14 cellular contexts compared by ENCODE assay signal in the genomic region with DNA sequence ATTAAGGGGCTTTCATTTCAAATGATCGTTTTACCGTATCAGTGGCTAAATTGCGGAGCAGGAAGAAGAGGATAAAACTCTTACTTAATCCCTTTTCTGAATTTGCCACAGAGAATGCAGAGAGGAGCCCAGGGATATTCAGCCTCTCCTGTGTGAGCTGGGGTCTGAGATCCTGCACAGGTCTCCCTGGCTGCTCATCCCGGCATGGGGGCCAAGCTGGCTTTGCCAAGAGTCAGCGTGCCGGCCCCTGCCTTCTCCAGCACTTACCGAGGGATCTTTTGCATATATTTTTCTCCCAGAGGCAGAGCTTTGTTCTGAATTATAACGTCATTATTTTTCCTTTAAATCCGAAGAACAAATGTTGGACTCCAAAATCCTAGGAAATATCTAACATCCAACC.
DNase-seq lines count a peak whose midpoint lies in the region; ATAC-seq and TF ChIP-seq lines count a peak whose summit lies in the region.
"Had no signal": no experiment of that assay in that cellular context is flagged by ENCODE, and none has a peak within 500 bp of the region (broad histone marks: within the 10 kb centered on the region; RNA-seq: fewer than 3 reads in every experiment).

No MANE protein-coding gene starts in this region.

- no peak for TF ChIP-seq POLR2A in gastrocnemius medialis (IDR thresholded peaks at IDR 0.05)

- no peak for TF ChIP-seq CTCF in WTC11 (IDR thresholded peaks at IDR 0.05)
- TF ChIP-seq CTCF in neural progenitor cell (IDR thresholded peaks at IDR 0.05), result no peak
- no peak for TF ChIP-seq CTCF in gastrocnemius medialis (IDR thresholded peaks at IDR 0.05 in 4 of 5, conservative IDR thresholded peaks at IDR 0.05 in 1 of 5)

- H3K36me3 ChIP-seq in H7 (replicated peaks; ENCODE audit: control insufficient read depth, insufficient read depth, low read length) (no peaks in the 10 kb centered on the region), neural progenitor cell (peaks cover 18% of the 10 kb centered on the region), gastrocnemius medialis (no peaks in the 10 kb centered on the region)
- H3K36me3 ChIP-seq: BLaER1 treated with 17β-estradiol and CSF1 and Interleukin-3, amounts not matched to agents 10 nM and 100 nM; HAP-1 had no signal

- H3K79me2 ChIP-seq in neural progenitor cell (ENCODE audit: low read depth), result no peaks in the 10 kb centered on the region

- H3K9me3 Mint-ChIP-seq in WTC11, result peaks cover 32% of the 10 kb centered on the region
- H3K9me3 Mint-ChIP-seq in neural progenitor cell, result peaks cover 12% of the 10 kb centered on the region

- H3K36me3 Mint-ChIP-seq in WTC11 (peaks cover 15% of the 10 kb centered on the region), neural progenitor cell (no peaks in the 10 kb centered on the region)
- H3K36me3 Mint-ChIP-seq: CD4-positive, CD25-positive, alpha-beta regulatory T cell had no signal

- no peaks in the 10 kb centered on the region for H3K27me3 Mint-ChIP-seq in WTC11 (ENCODE audit: low read depth)
- peaks cover 3% of the 10 kb centered on the region for H3K27me3 Mint-ChIP-seq in neural progenitor cell (ENCODE audit: insufficient read depth, low read depth)

- POLR2A ChIA-PET in WTC11 (lab: Charles Lee), result no interaction called here

- H3K9me3 ChIP-seq in neural progenitor cell (ENCODE audit: low read depth) (peaks cover 16% of the 10 kb centered on the region), gastrocnemius medialis (no peaks in the 10 kb centered on the region)
- H3K9me3 ChIP-seq: HAP-1 had no signal

- CTCF ChIA-PET in WTC11 (lab: Charles Lee), result interaction anchor here (1.1 kb wide), 1 partner anchor 169 kb away, joined by 3 read pairs; no protein-coding TSS in a partner anchor

- no peaks in the 10 kb centered on the region for H4K20me1 ChIP-seq in neural progenitor cell (ENCODE audit: low read depth)
- H4K20me1 ChIP-seq: BLaER1 treated with 17β-estradiol and CSF1 and Interleukin-3, amounts not matched to agents 10 nM and 100 nM had no signal

- intact Hi-C loops in gastrocnemius medialis (cut with DNase I; ENCODE audit: low total_unique reads), result no loop called here

- no peak overlapping the region for H3K27ac Mint-ChIP-seq in WTC11
- peak overlapping the region; percentile 15 for H3K27ac Mint-ChIP-seq in neural progenitor cell

- H3K4me3 Mint-ChIP-seq in WTC11 (no peak overlapping the region), neural progenitor cell (peak overlapping the region; percentile 16)
- H3K4me3 Mint-ChIP-seq: CD4-positive, CD25-positive, alpha-beta regulatory T cell had no signal

- DNase-seq in H7 (peak; percentile 10), WTC11 (ENCODE audit: low spot score) (no peak), neural progenitor cell (ENCODE audit: low spot score) (peak; percentile 57), gastrocnemius medialis (no peak), inferior parietal cortex (ENCODE audit: extremely low spot score) (no peak)
- no peak for DNase-seq in activated CD4-positive, alpha-beta T cell treated with anti-CD3 and anti-CD28 coated beads, Interleukin-2, amount 50 U/mL, for 1 hour
- DNase-seq: ACHN; CD4-positive, CD25-positive, alpha-beta regulatory T cell; DMS53; GF-D8 had no signal

- H2AFZ ChIP-seq in neural progenitor cell (replicated peaks), result peak overlapping the region; percentile 64

- no peak overlapping the region for H3K9ac ChIP-seq in neural progenitor cell
- H3K9ac ChIP-seq: BLaER1 treated with 17β-estradiol and CSF1 and Interleukin-3, amounts not matched to agents 10 nM and 100 nM had no signal

- in situ Hi-C loops in gastrocnemius medialis (cut with MboI; ENCODE audit: low sequenced_read_pairs in 4 of 4), result no loop called here

- H3K4me3 ChIP-seq in H7 (ENCODE audit: insufficient read depth, low read depth, low read length), result no peak overlapping the region
- H3K4me3 ChIP-seq in neural progenitor cell, result no peak overlapping the region
- H3K4me3 ChIP-seq in gastrocnemius medialis, result no peak overlapping the region
- H3K4me3 ChIP-seq: BLaER1 treated with 17β-estradiol and CSF1 and Interleukin-3, amounts not matched to agents 10 nM and 100 nM; HAP-1 had no signal

- H3K4me1 Mint-ChIP-seq in WTC11 (peaks cover 24% of the 10 kb centered on the region), neural progenitor cell (peaks cover 12% of the 10 kb centered on the region)
- H3K4me1 Mint-ChIP-seq: CD4-positive, CD25-positive, alpha-beta regulatory T cell had no signal

- ATAC-seq in WTC11 (peak; percentile 57), gastrocnemius medialis (no peak), SK-N-SH treated with all-trans-retinoic acid at 6 μM for 48 hours (no peak)
- ATAC-seq: HepG2 had no signal

- H3K27me3 ChIP-seq in H7 (ENCODE audit: control insufficient read depth, insufficient read depth, low read length) (no peaks in the 10 kb centered on the region), neural progenitor cell (no peaks in the 10 kb centered on the region), gastrocnemius medialis (no peaks in the 10 kb centered on the region)
- H3K27me3 ChIP-seq: BLaER1 treated with 17β-estradiol and CSF1 and Interleukin-3, amounts not matched to agents 10 nM and 100 nM had no signal

- peak overlapping the region; percentile 54 for H3K4me2 ChIP-seq in neural progenitor cell
- H3K4me2 ChIP-seq: BLaER1 treated with 17β-estradiol and CSF1 and Interleukin-3, amounts not matched to agents 10 nM and 100 nM had no signal

- H3F3A ChIP-seq in neural progenitor cell (ENCODE audit: low read depth), result peaks cover 36% of the 10 kb centered on the region

- H3K27ac ChIP-seq in neural progenitor cell (peak overlapping the region; percentile 62), gastrocnemius medialis (no peak overlapping the region)
- H3K27ac ChIP-seq: BLaER1 treated with 17β-estradiol and CSF1 and Interleukin-3, amounts not matched to agents 10 nM and 100 nM had no signal

- peaks cover 38% of the 10 kb centered on the region for H3K4me1 ChIP-seq in neural progenitor cell
- H3K4me1 ChIP-seq in gastrocnemius medialis, result no peaks in the 10 kb centered on the region

TF ChIP-seq in WTC11, 78 proteins besides CTCF, POLR2A, EP300 and RAD21 (continues in another document):
- TF ChIP-seq ZNF416 (CRISPR knock-in tag; IDR thresholded peaks at IDR 0.05) (no peak), NFE2L1 (CRISPR knock-in tag; IDR thresholded peaks at IDR 0.05) (no peak), NFATC4 (CRISPR knock-in tag; IDR thresholded peaks at IDR 0.05) (no peak), PRRX2 (CRISPR knock-in tag; IDR thresholded peaks at IDR 0.05) (no peak), JAZF1 (CRISPR knock-in tag; IDR thresholded peaks at IDR 0.05) (no peak), ATF1 (CRISPR knock-in tag; IDR thresholded peaks at IDR 0.05) (no peak), HMGA2 (CRISPR knock-in tag; IDR thresholded peaks at IDR 0.05) (no peak), ZNF423 (CRISPR knock-in tag; IDR thresholded peaks at IDR 0.05) (no peak)
- TF ChIP-seq, protein P1, sequence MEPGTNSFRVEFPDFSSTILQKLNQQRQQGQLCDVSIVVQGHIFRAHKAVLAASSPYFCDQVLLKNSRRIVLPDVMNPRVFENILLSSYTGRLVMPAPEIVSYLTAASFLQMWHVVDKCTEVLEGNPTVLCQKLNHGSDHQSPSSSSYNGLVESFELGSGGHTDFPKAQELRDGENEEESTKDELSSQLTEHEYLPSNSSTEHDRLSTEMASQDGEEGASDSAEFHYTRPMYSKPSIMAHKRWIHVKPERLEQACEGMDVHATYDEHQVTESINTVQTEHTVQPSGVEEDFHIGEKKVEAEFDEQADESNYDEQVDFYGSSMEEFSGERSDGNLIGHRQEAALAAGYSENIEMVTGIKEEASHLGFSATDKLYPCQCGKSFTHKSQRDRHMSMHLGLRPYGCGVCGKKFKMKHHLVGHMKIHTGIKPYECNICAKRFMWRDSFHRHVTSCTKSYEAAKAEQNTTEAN (CRISPR knock-in tag; IDR thresholded peaks at IDR 0.05), result no peak

TF ChIP-seq in SK-N-SH treated with all-trans-retinoic acid at 6 μM for 48 hours, 23 proteins besides CTCF, POLR2A, EP300 and RAD21 (continues in another document):
- TF ChIP-seq ZNF70 (CRISPR knock-in tag; IDR thresholded peaks at IDR 0.05) (no peak), ZFP30 (CRISPR knock-in tag; IDR thresholded peaks at IDR 0.05) (no peak), CREB5 (CRISPR knock-in tag; IDR thresholded peaks at IDR 0.05; ENCODE audit: low read depth) (no peak), BACH2 (CRISPR knock-in tag; IDR thresholded peaks at IDR 0.05; ENCODE audit: borderline replicate concordance) (no peak), ZNF565 (CRISPR knock-in tag; conservative IDR thresholded peaks at IDR 0.05; ENCODE audit: low read depth) (no peak), TOX (CRISPR knock-in tag; IDR thresholded peaks at IDR 0.05; ENCODE audit: borderline replicate concordance) (no peak), TCF4 (CRISPR knock-in tag; IDR thresholded peaks at IDR 0.05; ENCODE audit: borderline replicate concordance) (no peak), ISL1 (CRISPR knock-in tag; IDR thresholded peaks at IDR 0.05) (no peak)
- TF ChIP-seq, protein P2, sequence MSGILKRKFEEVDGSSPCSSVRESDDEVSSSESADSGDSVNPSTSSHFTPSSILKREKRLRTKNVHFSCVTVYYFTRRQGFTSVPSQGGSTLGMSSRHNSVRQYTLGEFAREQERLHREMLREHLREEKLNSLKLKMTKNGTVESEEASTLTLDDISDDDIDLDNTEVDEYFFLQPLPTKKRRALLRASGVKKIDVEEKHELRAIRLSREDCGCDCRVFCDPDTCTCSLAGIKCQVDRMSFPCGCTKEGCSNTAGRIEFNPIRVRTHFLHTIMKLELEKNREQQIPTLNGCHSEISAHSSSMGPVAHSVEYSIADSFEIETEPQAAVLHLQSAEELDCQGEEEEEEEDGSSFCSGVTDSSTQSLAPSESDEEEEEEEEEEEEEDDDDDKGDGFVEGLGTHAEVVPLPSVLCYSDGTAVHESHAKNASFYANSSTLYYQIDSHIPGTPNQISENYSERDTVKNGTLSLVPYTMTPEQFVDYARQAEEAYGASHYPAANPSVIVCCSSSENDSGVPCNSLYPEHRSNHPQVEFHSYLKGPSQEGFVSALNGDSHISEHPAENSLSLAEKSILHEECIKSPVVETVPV (CRISPR knock-in tag; IDR thresholded peaks at IDR 0.05), result no peak

Comparison
In these comparisons a context has a peak if more than half of its experiments do, and no peak if none do; other contexts are left out.
1. DNase-seq: peak in H7 (single experiment) and neural progenitor cell (single experiment); none in WTC11 (single experiment), gastrocnemius medialis (0 of 2), inferior parietal cortex (single experiment) and activated CD4-positive, alpha-beta T cell treated with anti-CD3 and anti-CD28 coated beads, Interleukin-2, amount 50 U/mL, for 1 hour (single experiment).